8 cellular contexts compared by ENCODE assay signal in the genomic region with DNA sequence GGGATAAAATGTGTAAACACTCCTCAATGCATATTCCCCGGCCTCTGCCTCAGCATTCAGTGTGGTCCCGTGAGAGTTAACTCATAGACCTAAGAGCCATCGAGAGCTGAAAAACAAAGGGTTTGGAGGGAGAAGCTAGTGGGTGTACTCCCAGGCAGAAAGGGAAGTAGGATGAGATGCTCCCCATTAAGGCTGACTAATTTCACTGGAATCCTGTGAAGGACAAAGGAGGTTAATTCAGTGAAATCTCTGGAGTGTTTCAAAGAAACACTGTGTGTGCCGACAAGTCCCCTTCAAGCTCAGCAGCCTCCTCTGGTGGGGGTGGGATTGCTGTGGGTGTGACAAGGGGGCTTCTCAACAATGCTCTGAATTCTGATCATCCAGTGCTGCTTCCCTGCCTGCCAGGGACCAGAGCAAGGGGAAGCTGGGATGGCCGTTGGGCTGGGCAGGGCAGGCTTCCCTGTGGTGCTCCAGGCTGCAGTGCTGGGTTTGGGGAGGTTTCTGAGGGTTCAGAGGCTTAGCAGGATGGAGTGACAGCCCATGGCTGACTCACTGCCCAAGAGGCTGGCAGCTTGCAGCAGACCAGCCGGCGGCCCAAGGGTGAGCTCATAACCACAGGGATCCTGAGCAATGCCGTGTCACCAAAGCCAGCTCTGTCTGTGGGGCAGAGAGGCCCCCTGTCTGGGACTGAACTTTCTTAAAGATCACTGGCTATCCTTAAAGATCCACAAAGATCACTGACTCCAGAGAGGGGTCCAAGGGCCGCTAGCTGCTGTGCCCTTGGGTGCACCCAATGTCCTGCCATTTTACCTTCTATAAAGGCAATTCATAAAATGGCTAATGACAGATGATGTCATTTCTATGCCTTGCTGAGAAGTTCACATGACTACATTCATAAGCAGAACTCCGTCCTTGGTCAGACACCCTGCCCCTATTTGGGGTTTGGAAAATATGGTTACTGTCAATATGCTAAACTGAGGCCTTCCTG.
DNase-seq lines count a peak whose midpoint lies in the region; ATAC-seq and TF ChIP-seq lines count a peak whose summit lies in the region.

No MANE protein-coding gene starts in this region.

- no peaks in the 10 kb centered on the region for H3K36me3 Mint-ChIP-seq in activated CD4-positive, alpha-beta T cell treated with anti-CD3 and anti-CD28 coated beads for 36 hours (ENCODE audit: low read depth)
- no peaks in the 10 kb centered on the region for H3K36me3 Mint-ChIP-seq in activated CD4-positive, alpha-beta T cell treated with anti-CD3 and anti-CD28 coated beads, Interleukin-2, amount 10 ng/mL, durations not matched to agents 7 days and 5 days (ENCODE audit: low read depth)

- CTCF ChIA-PET in activated CD4-positive, alpha-beta T cell treated with anti-CD3 and anti-CD28 coated beads for 36 hours (lab: Charles Lee) = interaction anchor here (0.6 to 2.0 kb wide), 3 partner anchors 9 to 245 kb away, joined by 3 to 8 read pairs (median 3); no protein-coding TSS in a partner anchor
- CTCF ChIA-PET in activated CD4-positive, alpha-beta T cell treated with anti-CD3 and anti-CD28 coated beads, Interleukin-2, amount 10 ng/mL, durations not matched to agents 7 days and 5 days (lab: Charles Lee) = interaction anchor here (0.6 to 1.0 kb wide), 4 partner anchors 44 to 888 kb away, joined by 3 to 7 read pairs (median 4); no protein-coding TSS in a partner anchor

- H3K9me3 ChIP-seq in vagina = no peaks in the 10 kb centered on the region

- H3K27ac Mint-ChIP-seq in activated CD4-positive, alpha-beta T cell treated with anti-CD3 and anti-CD28 coated beads for 36 hours = no peak overlapping the region
- no peak overlapping the region for H3K27ac Mint-ChIP-seq in activated CD4-positive, alpha-beta T cell treated with anti-CD3 and anti-CD28 coated beads, Interleukin-2, amount 10 ng/mL, durations not matched to agents 7 days and 5 days

- POLR2A ChIA-PET in activated CD4-positive, alpha-beta T cell treated with anti-CD3 and anti-CD28 coated beads for 36 hours (lab: Charles Lee) = no interaction called here
- POLR2A ChIA-PET in activated CD4-positive, alpha-beta T cell treated with anti-CD3 and anti-CD28 coated beads, Interleukin-2, amount 10 ng/mL, durations not matched to agents 7 days and 5 days (lab: Charles Lee) = no interaction called here

- no peaks in the 10 kb centered on the region for H3K9me3 Mint-ChIP-seq in activated CD4-positive, alpha-beta T cell treated with anti-CD3 and anti-CD28 coated beads for 36 hours (ENCODE audit: low read depth)
- H3K9me3 Mint-ChIP-seq in activated CD4-positive, alpha-beta T cell treated with anti-CD3 and anti-CD28 coated beads, Interleukin-2, amount 10 ng/mL, durations not matched to agents 7 days and 5 days = no peaks in the 10 kb centered on the region

- no peak overlapping the region for H3K4me3 ChIP-seq in vagina

- peaks cover 2% of the 10 kb centered on the region for H3K27me3 Mint-ChIP-seq in activated CD4-positive, alpha-beta T cell treated with anti-CD3 and anti-CD28 coated beads for 36 hours
- H3K27me3 Mint-ChIP-seq in activated CD4-positive, alpha-beta T cell treated with anti-CD3 and anti-CD28 coated beads, Interleukin-2, amount 10 ng/mL, durations not matched to agents 7 days and 5 days = no peaks in the 10 kb centered on the region

- intact Hi-C loops in activated CD4-positive, alpha-beta T cell treated with anti-CD3 and anti-CD28 coated beads for 36 hours (cut with DNase I, micrococcal nuclease) = no loop called here
- intact Hi-C loops in vagina (cut with DNase I) = no loop called here

- H3K27me3 ChIP-seq in vagina = no peaks in the 10 kb centered on the region

- TF ChIP-seq POLR2A in vagina (IDR thresholded peaks at IDR 0.05) = no peak

- H3K27ac ChIP-seq in vagina = no peak overlapping the region

- peak; percentile 97 for ATAC-seq in activated CD4-positive, alpha-beta T cell treated with anti-CD3 and anti-CD28 coated beads for 36 hours
- ATAC-seq in HG02885 (IDR thresholded peaks at IDR 0.05; ENCODE audit: poor library complexity, unreplicated experiment) = no peak
- ATAC-seq in HG02642 (IDR thresholded peaks at IDR 0.05; ENCODE audit: poor library complexity, unreplicated experiment) = no peak

- no peak overlapping the region for H3K4me3 Mint-ChIP-seq in activated CD4-positive, alpha-beta T cell treated with anti-CD3 and anti-CD28 coated beads for 36 hours
- no peak overlapping the region for H3K4me3 Mint-ChIP-seq in activated CD4-positive, alpha-beta T cell treated with anti-CD3 and anti-CD28 coated beads, Interleukin-2, amount 10 ng/mL, durations not matched to agents 7 days and 5 days

- peaks cover 3% of the 10 kb centered on the region for H3K4me1 Mint-ChIP-seq in activated CD4-positive, alpha-beta T cell treated with anti-CD3 and anti-CD28 coated beads for 36 hours
- no peaks in the 10 kb centered on the region for H3K4me1 Mint-ChIP-seq in activated CD4-positive, alpha-beta T cell treated with anti-CD3 and anti-CD28 coated beads, Interleukin-2, amount 10 ng/mL, durations not matched to agents 7 days and 5 days

- no peaks in the 10 kb centered on the region for H3K36me3 ChIP-seq in vagina

- peak; percentile 68 for DNase-seq in activated CD4-positive, alpha-beta T cell treated with anti-CD3 and anti-CD28 coated beads for 36 hours
- no peak for DNase-seq in activated CD4-positive, alpha-beta T cell treated with anti-CD3 and anti-CD28 coated beads, Interleukin-2, amount 10 ng/mL, durations not matched to agents 7 days and 5 days
- DNase-seq in RKO (ENCODE audit: low spot score) (peak; percentile 96), fibroblast of peridontal ligament (ENCODE audit: extremely low read depth) (peak; percentile 93), vagina (ENCODE audit: extremely low spot score in 2 of 2) (no peak)
- peak; percentile 47 to 67 for DNase-seq in stimulated activated CD8-positive, alpha-beta memory T cell treated with anti-CD3 and anti-CD28 coated beads, Interleukin-15, amount 100 ng/mL, for 48 hours (ENCODE audit: low read depth in 2 of 2)

- peaks cover 10% of the 10 kb centered on the region for H3K4me1 ChIP-seq in vagina

- TF ChIP-seq CTCF in vagina (IDR thresholded peaks at IDR 0.05) = no peak

Comparison
In these comparisons a context has a peak if more than half of its experiments do, and no peak if none do; other contexts are left out.
1. DNase-seq: peak in activated CD4-positive, alpha-beta T cell treated with anti-CD3 and anti-CD28 coated beads for 36 hours (single experiment), RKO (single experiment), fibroblast of peridontal ligament (single experiment) and stimulated activated CD8-positive, alpha-beta memory T cell treated with anti-CD3 and anti-CD28 coated beads, Interleukin-15, amount 100 ng/mL, for 48 hours (2 of 2); none in activated CD4-positive, alpha-beta T cell treated with anti-CD3 and anti-CD28 coated beads, Interleukin-2, amount 10 ng/mL, durations not matched to agents 7 days and 5 days (single experiment) and vagina (0 of 2).